ENCODE assay signal across 1 cellular context in genomic region chr17:57953219-57953618, GRCh38.
TF ChIP-seq lines count a peak whose summit lies in the region.

No MANE protein-coding gene starts in this region.

TF ChIP-seq in liver, 16 proteins besides CTCF, POLR2A, EP300 and RAD21 (continued from another document):
- peak; percentile 60 for TF ChIP-seq YY1 (IDR thresholded peaks at IDR 0.05)
- peak; percentile 46 for TF ChIP-seq HNF4G (IDR thresholded peaks at IDR 0.05)
- no peak for TF ChIP-seq MAX (IDR thresholded peaks at IDR 0.05)
- TF ChIP-seq ATF3 (IDR thresholded peaks at IDR 0.05): no peak
- TF ChIP-seq FOXA1 (IDR thresholded peaks at IDR 0.05): no peak
- peak; percentile 73 to 81 for TF ChIP-seq RXRA (IDR thresholded peaks at IDR 0.05)
- TF ChIP-seq GABPA (IDR thresholded peaks at IDR 0.05 in 1 of 2, conservative IDR thresholded peaks at IDR 0.05 in 1 of 2): no peak
- peak; percentile 36 for TF ChIP-seq REST (IDR thresholded peaks at IDR 0.05)
